In genomic region chr21:45295576-45296365, GRCh38 we compare ENCODE assay signal across 10 cellular contexts. TPM values are rescaled to one million over a fixed set of nuclear protein-coding genes. Genes with fewer than 3 reads are reported as not detected.
DNase-seq lines count a peak whose midpoint lies in the region; TF ChIP-seq lines count a peak whose summit lies in the region.
"Had no signal": no experiment of that assay in that cellular context is flagged by ENCODE, and none has a peak within 500 bp of the region (broad histone marks: within the 10 kb centered on the region; RNA-seq: fewer than 3 reads in every experiment).

No MANE protein-coding gene starts in this region.

- no peaks in the 10 kb centered on the region for H3K36me3 Mint-ChIP-seq in CD14-positive monocyte

- no peak overlapping the region for H3K4ac ChIP-seq in neuronal stem cell (ENCODE audit: low read length)

- POLR2A ChIA-PET in AG04449 (lab: Yijun Ruan, JAX), result no interaction called here

- no peak overlapping the region for H2AK5ac ChIP-seq in neuronal stem cell (ENCODE audit: low read depth, low read length)

- H3K23ac ChIP-seq in neuronal stem cell (ENCODE audit: low read depth, low read length, poor library complexity), result peak overlapping the region; percentile 12

- DNase-seq in AG04449 (ENCODE audit: low read depth, low spot score) (peak; percentile 72), RPMI7951 (ENCODE audit: low read depth) (peak; percentile 75), epithelial cell of prostate (ENCODE audit: low read depth, low spot score) (peak; percentile 10), neuronal stem cell (ENCODE audit: low spot score) (no peak), NCI-H1048 (lab: John Stamatoyannopoulos, UW) (no peak), NCI-H187 treated with DMSO at 0.1 percent for 48 hours (lab: John Stamatoyannopoulos, UW) (no peak), CD14-positive monocyte (ENCODE audit: low spot score) (no peak)
- DNase-seq in effector CD4-positive, alpha-beta T cell, result no peak
- DNase-seq: NCI-H526 treated with DMSO at 0.1 percent for 48 hours had no signal

- H3K27me3 Mint-ChIP-seq in CD14-positive monocyte (ENCODE audit: low read depth in 3 of 3), result peaks cover 6 to 13% (median 7%) of the 10 kb centered on the region in 3 donors

- H3K9ac ChIP-seq in neuronal stem cell (ENCODE audit: low read depth, low read length, poor library complexity), result no peak overlapping the region

- H3K36me3 ChIP-seq in neuronal stem cell (replicated peaks in 1 of 2; ENCODE audit: control insufficient read depth in 2 of 2, insufficient read depth in 2 of 2, low read length in 2 of 2), result no peaks in the 10 kb centered on the region

- H3K79me1 ChIP-seq in neuronal stem cell (ENCODE audit: low read depth, low read length), result peaks cover 5% of the 10 kb centered on the region

- peak overlapping the region; percentile 39 for H3K18ac ChIP-seq in neuronal stem cell (ENCODE audit: low read length)

- H2BK5ac ChIP-seq in neuronal stem cell (ENCODE audit: low read length), result no peak overlapping the region

- WGBS in neuronal stem cell (ENCODE audit: extremely low coverage in 2 of 2, insufficient read length in 2 of 2, insufficient replicate concordance in 1 of 2), 2 donors, result no CpG with 5 or more reads among the region's 27 CpGs

- H3K4me1 Mint-ChIP-seq in CD14-positive monocyte, result peaks cover 24% of the 10 kb centered on the region

- H3K4me3 ChIP-seq in AG04449 (ENCODE audit: low read depth, low read length) (no peak overlapping the region), neuronal stem cell (ENCODE audit: low read length in 2 of 2) (no peak overlapping the region)

- no peak for TF ChIP-seq CTCF in AG04449 (IDR thresholded peaks at IDR 0.05; ENCODE audit: insufficient read depth, low read length, missing control alignments)
- no peak for TF ChIP-seq CTCF in CD14-positive monocyte (IDR thresholded peaks at IDR 0.05)

- no peak overlapping the region for H3K14ac ChIP-seq in neuronal stem cell (ENCODE audit: low read length)

- peaks cover 10 to 21% of the 10 kb centered on the region in 2 donors for H3K4me1 ChIP-seq in neuronal stem cell (ENCODE audit: control insufficient read depth in 2 of 2, insufficient read depth in 1 of 2, low read depth in 1 of 2, low read length in 2 of 2)

- H3K27ac Mint-ChIP-seq in CD14-positive monocyte, result no peak overlapping the region

- H4K91ac ChIP-seq in neuronal stem cell (ENCODE audit: low read depth, low read length, poor library complexity), result no peak overlapping the region

- no peak overlapping the region for H2BK12ac ChIP-seq in neuronal stem cell (ENCODE audit: low read length)

- no peaks in the 10 kb centered on the region for H3K27me3 ChIP-seq in neuronal stem cell (ENCODE audit: control insufficient read depth in 3 of 3, insufficient read depth in 3 of 3, low read depth in 1 of 3, low read length in 3 of 3)

- intact Hi-C loops in CD14-positive monocyte (cut with micrococcal nuclease), result loop anchor here in 1 of 2 donors (5.0 to 10.0 kb wide), 3 partner anchors 151 to 527 kb away; partner anchors contain the start of gene SLC19A1

- H2AFZ ChIP-seq in neuronal stem cell (ENCODE audit: low read length), result no peak overlapping the region

- no peak overlapping the region for H4K8ac ChIP-seq in neuronal stem cell (ENCODE audit: low read depth, low read length)

- H3K4me2 ChIP-seq in neuronal stem cell (ENCODE audit: insufficient read depth, low read length, poor library complexity, severe bottlenecking), result no peak overlapping the region

- H3K9me3 Mint-ChIP-seq in CD14-positive monocyte, result peaks cover 0 to 8% (median 5%) of the 10 kb centered on the region in 7 donors

- H2BK15ac ChIP-seq in neuronal stem cell (ENCODE audit: low read length), result no peak overlapping the region

- H2BK120ac ChIP-seq in neuronal stem cell (ENCODE audit: low read depth, low read length), result no peak overlapping the region

- no peak overlapping the region for H3K4me3 Mint-ChIP-seq in CD14-positive monocyte

- H3K27ac ChIP-seq in epithelial cell of prostate (no peak overlapping the region), neuronal stem cell (replicated peaks; ENCODE audit: low read length) (no peak overlapping the region)
- H3K27ac ChIP-seq: HL-60 had no signal

- CTCF ChIA-PET in AG04449 (lab: Yijun Ruan, JAX), result interaction anchor here (1.1 to 18.2 kb wide), 7 partner anchors 11 to 524 kb away, joined by 3 to 304 read pairs (median 42); no protein-coding TSS in a partner anchor

- peaks cover 2 to 5% of the 10 kb centered on the region in 2 donors for H3K9me3 ChIP-seq in neuronal stem cell (replicated peaks in 1 of 2; ENCODE audit: control insufficient read depth in 2 of 2, insufficient read depth in 1 of 2, low read depth in 1 of 2, low read length in 2 of 2)

RNA-seq across cellular contexts. Expression of gene POFUT2, which starts 8.1 kb away (rescaled TPM):
- 24.6 and 30.3 TPM in 2 replicates for total RNA-seq in RPMI7951 (2014; rRNA removed; shearing (Covaris generic))
- polyA plus RNA-seq in neuronal stem cell (2013, experiment 1 of 2), result 33.3 TPM
- 32.4 TPM for polyA plus RNA-seq in neuronal stem cell (2013, experiment 2 of 2)
- polyA plus RNA-seq in CD14-positive monocyte, result 1 to 10 TPM; 1.8 to 2.8 TPM

Comparison
In these comparisons a context has a peak if more than half of its experiments do, and no peak if none do; other contexts are left out.
1. DNase-seq: peak in AG04449 (single experiment), RPMI7951 (single experiment) and epithelial cell of prostate (single experiment); none in neuronal stem cell (single experiment), effector CD4-positive, alpha-beta T cell (single experiment), NCI-H1048 (single experiment), NCI-H187 treated with DMSO at 0.1 percent for 48 hours (single experiment) and CD14-positive monocyte (single experiment).